In genomic region chr12:31732926-31733548, GRCh38 we compare ENCODE assay signal across 8 cellular contexts. TPM values are rescaled to one million over a fixed set of nuclear protein-coding genes. Genes with fewer than 3 reads are reported as not detected.
A peak's percentile ranks its signal among the peaks of the same experiment; 100 is the strongest.
DNase-seq lines count a peak whose midpoint lies in the region; ATAC-seq and TF ChIP-seq lines count a peak whose summit lies in the region.

No MANE protein-coding gene starts in this region.

- H3K27me3 ChIP-seq in HUES6 (ENCODE audit: control insufficient read depth, insufficient read depth, low read length) (no peaks in the 10 kb centered on the region), BE2C (no peaks in the 10 kb centered on the region)

- H3K9me3 Mint-ChIP-seq in stimulated activated effector memory CD8-positive, alpha-beta T cell treated with anti-CD3 and anti-CD28 coated beads, Interleukin-12 subunit alpha, Interleukin-12 subunit beta, amount 100 ng/mL, for 72 hours: no peaks in the 10 kb centered on the region

- peak; percentile 42 for ATAC-seq in stimulated activated effector memory CD8-positive, alpha-beta T cell treated with anti-CD3 and anti-CD28 coated beads, Interleukin-12 subunit alpha, Interleukin-12 subunit beta, amount 100 ng/mL, for 72 hours
- ATAC-seq in GM18861 (IDR thresholded peaks at IDR 0.05; ENCODE audit: unreplicated experiment): no peak

- H3K27ac ChIP-seq in HUES6 (ENCODE audit: low read depth, low read length): peak overlapping the region; percentile 69

- H3K9me3 ChIP-seq in HUES6 (ENCODE audit: control insufficient read depth, insufficient read depth, low read depth, low read length) (peaks cover 12% of the 10 kb centered on the region; the same call in 1 of the 2 replicates), BE2C (no peaks in the 10 kb centered on the region)

- H3K27ac Mint-ChIP-seq in stimulated activated effector memory CD8-positive, alpha-beta T cell treated with anti-CD3 and anti-CD28 coated beads, Interleukin-12 subunit alpha, Interleukin-12 subunit beta, amount 100 ng/mL, for 72 hours: peak overlapping the region; percentile 86

- H3K4me1 ChIP-seq in HUES6 (ENCODE audit: control insufficient read depth, insufficient read depth, low read length) (peaks cover 22% of the 10 kb centered on the region), BE2C (no peaks in the 10 kb centered on the region)

- H3K4me3 ChIP-seq in HUES6 (ENCODE audit: low read depth, low read length) (no peak overlapping the region), foreskin fibroblast (ENCODE audit: low read depth in 1 of 2, low read length in 2 of 2) (no peak overlapping the region), BE2C (ENCODE audit: low read depth, low read length) (no peak overlapping the region)

- TF ChIP-seq CTCF in foreskin fibroblast (IDR thresholded peaks at IDR 0.05; ENCODE audit: low read depth, low read length) (no peak), BE2C (IDR thresholded peaks at IDR 0.05; ENCODE audit: low read depth, low read length) (no peak)

- no peaks in the 10 kb centered on the region for H3K36me3 ChIP-seq in HUES6 (ENCODE audit: control insufficient read depth, insufficient read depth, low read length)
- no peaks in the 10 kb centered on the region for H3K36me3 ChIP-seq in BE2C

- H3K36me3 Mint-ChIP-seq in stimulated activated effector memory CD8-positive, alpha-beta T cell treated with anti-CD3 and anti-CD28 coated beads, Interleukin-12 subunit alpha, Interleukin-12 subunit beta, amount 100 ng/mL, for 72 hours: peaks cover 18% of the 10 kb centered on the region

- peak overlapping the region; percentile 65 for H3K4me3 Mint-ChIP-seq in stimulated activated effector memory CD8-positive, alpha-beta T cell treated with anti-CD3 and anti-CD28 coated beads, Interleukin-12 subunit alpha, Interleukin-12 subunit beta, amount 100 ng/mL, for 72 hours

- DNase-seq in CD1c-positive myeloid dendritic cell (ENCODE audit: extremely low spot score) (peak; percentile 46), foreskin fibroblast (peak; percentile 77 to 89), BE2C (no peak), AML-193 (lab: John Stamatoyannopoulos, UW) (no peak)
- DNase-seq in activated T-cell treated with anti-CD3 and anti-CD28 coated beads, Interleukin-2, amount 50 U/mL, for 48 hours: peak; percentile 76 to 77
- peak; percentile 29 to 75 for DNase-seq in stimulated activated effector memory CD8-positive, alpha-beta T cell treated with anti-CD3 and anti-CD28 coated beads, Interleukin-12 subunit alpha, Interleukin-12 subunit beta, amount 100 ng/mL, for 72 hours (ENCODE audit: low spot score in 2 of 2)

- H3K4me1 Mint-ChIP-seq in stimulated activated effector memory CD8-positive, alpha-beta T cell treated with anti-CD3 and anti-CD28 coated beads, Interleukin-12 subunit alpha, Interleukin-12 subunit beta, amount 100 ng/mL, for 72 hours: peaks cover 45% of the 10 kb centered on the region

- peak overlapping the region; percentile 33 for H3K9ac ChIP-seq in HUES6 (ENCODE audit: low read length)

RNA-seq across cellular contexts. Expression of gene AMN1, which starts 4.2 kb away (rescaled TPM):
- polyA plus RNA-seq in BE2C (2012; ENCODE audit: insufficient read depth, insufficient read length, low read depth): 9.0 TPM

Comparison
In these comparisons a context has a peak if more than half of its experiments do, and no peak if none do; other contexts are left out.
1. DNase-seq: peak in CD1c-positive myeloid dendritic cell (single experiment), activated T-cell treated with anti-CD3 and anti-CD28 coated beads, Interleukin-2, amount 50 U/mL, for 48 hours (2 of 2), foreskin fibroblast (2 of 2) and stimulated activated effector memory CD8-positive, alpha-beta T cell treated with anti-CD3 and anti-CD28 coated beads, Interleukin-12 subunit alpha, Interleukin-12 subunit beta, amount 100 ng/mL, for 72 hours (2 of 2); none in BE2C (single experiment) and AML-193 (0 of 2).